Comparison of ENCODE assay signal across 22 cellular contexts in genomic region chr4:110816367-110816766, GRCh38.
"Had no signal": no experiment of that assay in that cellular context is flagged by ENCODE, and none has a peak within 500 bp of the region (broad histone marks: within the 10 kb centered on the region; RNA-seq: fewer than 3 reads in every experiment).

No MANE protein-coding gene starts in this region.

- H3K36me3 ChIP-seq: heart right ventricle, left ventricle myocardium inferior, pancreas, prostate gland, suprapubic skin, thoracic aorta, tibial artery, uterus had no signal

- ATAC-seq: heart right ventricle; mucosa of descending colon; naive thymus-derived CD8-positive, alpha-beta T cell; pancreas; right cardiac atrium; sciatic nerve; stimulated activated effector memory CD8-positive, alpha-beta T cell treated with anti-CD3 and anti-CD28 coated beads, Interleukin-12 subunit alpha, Interleukin-12 subunit beta, amount 100 ng/mL, for 72 hours had no signal

- H2AFZ ChIP-seq: hepatocyte had no signal

- H3K9me3 ChIP-seq: heart right ventricle, left ventricle myocardium inferior, mucosa of descending colon, pancreas, prostate gland, suprapubic skin, thoracic aorta, tibial artery, uterus had no signal

- H3K27me3 ChIP-seq: heart right ventricle, hepatocyte, pancreas, suprapubic skin, tibial artery, uterus had no signal

- H3K4me1 ChIP-seq: heart right ventricle, left ventricle myocardium inferior, pancreas, prostate gland, suprapubic skin, tibial artery, uterus had no signal

- H3K79me2 ChIP-seq: hepatocyte had no signal

- DNase-seq: heart right ventricle; islet precursor cell; left ventricle myocardium inferior; mesendoderm; midbrain; mucosa of descending colon; naive thymus-derived CD8-positive, alpha-beta T cell; nucleus accumbens; pancreas; retina; right cardiac atrium; stimulated activated CD4-positive, alpha-beta T cell treated with anti-CD3 and anti-CD28 coated beads, Interleukin-4, amount 100 ng/mL, for 24 hours; stimulated activated naive CD4-positive, alpha-beta T cell; tibial artery; uterus had no signal

- H3K4me3 ChIP-seq: heart right ventricle, hepatocyte, left ventricle myocardium inferior, lung, mucosa of descending colon, pancreas, prostate gland, suprapubic skin, thoracic aorta, tibial artery, uterus had no signal

- H3K27ac ChIP-seq: heart right ventricle, hepatocyte, left ventricle myocardium inferior, pancreas, prostate gland, suprapubic skin, thoracic aorta, tibial artery, uterus had no signal
